Comparison of ENCODE assay signal across 23 cellular contexts in the genomic region with DNA sequence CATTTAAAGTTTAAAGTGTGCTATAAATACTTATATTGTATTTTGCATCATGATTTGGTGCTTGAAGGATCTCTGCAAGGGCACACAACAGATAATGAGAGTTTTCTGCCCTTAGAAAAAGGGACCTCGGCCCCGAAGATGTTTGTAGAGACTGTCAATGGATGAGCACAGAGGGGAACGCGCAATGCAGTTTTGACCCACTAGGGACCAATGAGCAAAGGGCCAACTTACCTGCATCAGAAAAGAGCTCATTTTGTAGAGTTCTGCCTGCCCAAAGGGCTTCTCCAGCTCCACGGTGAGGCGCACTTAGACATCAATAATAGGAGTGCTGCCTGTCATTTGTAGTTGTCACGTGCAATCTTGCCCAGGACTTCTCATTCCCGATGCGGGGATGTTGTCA.
A peak's percentile ranks its signal among the peaks of the same experiment; 100 is the strongest.
DNase-seq lines count a peak whose midpoint lies in the region; ATAC-seq and TF ChIP-seq lines count a peak whose summit lies in the region.
"Had no signal": no experiment of that assay in that cellular context is flagged by ENCODE, and none has a peak within 500 bp of the region (broad histone marks: within the 10 kb centered on the region; RNA-seq: fewer than 3 reads in every experiment).

No MANE protein-coding gene starts in this region.

- TF ChIP-seq CTCF in GM12864 (IDR thresholded peaks at IDR 0.05; ENCODE audit: low read depth, low read length, missing control alignments) = peak; percentile 40
- no peak for TF ChIP-seq CTCF in WTC11 (IDR thresholded peaks at IDR 0.05)

- no peak overlapping the region for H3K23ac ChIP-seq in mesendoderm (ENCODE audit: low read length)

- POLR2A ChIA-PET in WTC11 (lab: Charles Lee) = no interaction called here

- CTCF ChIA-PET in WTC11 (lab: Charles Lee) = interaction anchor here (0.7 to 1.4 kb wide), 12 partner anchors 9 to 203 kb away, joined by 3 to 5 read pairs (median 3); a partner anchor contains a TSS

- H3K36me3 Mint-ChIP-seq in WTC11 = 0 out of 2 replicates have a peak, but pooled peaks cover 2% of the 10 kb centered on the region
- H3K36me3 Mint-ChIP-seq: natural killer cell had no signal

- H3K4me3 Mint-ChIP-seq in WTC11 = no peak overlapping the region
- H3K4me3 Mint-ChIP-seq: activated CD4-positive, alpha-beta T cell treated with anti-CD3 and anti-CD28 coated beads, Interleukin-2, amount 10 ng/mL, durations not matched to agents 24 days and 14 days; central memory CD8-positive, alpha-beta T cell; natural killer cell; stimulated activated naive CD8-positive, alpha-beta T cell treated with anti-CD3 and anti-CD28 coated beads, Interleukin-15, amount 100 ng/mL, for 72 hours; T-helper 1 cell treated with Interleukin-12 subunit alpha and Interleukin-12 subunit beta and Interleukin-4 antibody, amounts not matched to agents 30 μg/mL and 1 μg/mL, for 36 hours had no signal

- H2BK120ac ChIP-seq in mesendoderm (ENCODE audit: low read depth, low read length) = no peak overlapping the region

- H3K4ac ChIP-seq in mesendoderm (ENCODE audit: low read depth, low read length) = no peak overlapping the region

- peaks cover 11% of the 10 kb centered on the region for H3K4me1 Mint-ChIP-seq in WTC11

- no peaks in the 10 kb centered on the region for H3K79me1 ChIP-seq in mesendoderm (ENCODE audit: low read length)

- H2BK15ac ChIP-seq in mesendoderm (replicated peaks; ENCODE audit: low read depth) = no peak overlapping the region

- DNase-seq in GM12864 (ENCODE audit: low read depth) (no peak), H7 (peak; percentile 26), WTC11 (ENCODE audit: low spot score) (no peak), mesendoderm (peak; percentile 24), NCI-H2081 (lab: John Stamatoyannopoulos, UW) (no peak), cortex of kidney (lab: John Stamatoyannopoulos, UW) (no peak)
- no peak for DNase-seq in effector memory CD4-positive, alpha-beta T cell
- DNase-seq: activated CD4-positive, alpha-beta T cell treated with anti-CD3 and anti-CD28 coated beads, Interleukin-2, amount 10 ng/mL, durations not matched to agents 24 days and 14 days; activated naive CD4-positive, alpha-beta T cell; activated T-cell treated with anti-CD3 and anti-CD28 coated beads, Interleukin-2, amount 50 U/mL, for 48 hours; dermis blood vessel endothelial cell; natural killer cell; NCI-H1694; NCI-H2227 treated with DMSO at 0.1 percent for 48 hours; retina; small intestine; stimulated activated naive CD8-positive, alpha-beta T cell treated with anti-CD3 and anti-CD28 coated beads, Interleukin-15, amount 100 ng/mL, for 72 hours had no signal

- H2AK5ac ChIP-seq in mesendoderm (ENCODE audit: low read length) = no peak overlapping the region

- H3K36me3 ChIP-seq in H7 (replicated peaks; ENCODE audit: control insufficient read depth, insufficient read depth, low read length) = no peaks in the 10 kb centered on the region
- H3K36me3 ChIP-seq in mesendoderm (ENCODE audit: control insufficient read depth, insufficient read depth, low read length) = no peaks in the 10 kb centered on the region
- H3K36me3 ChIP-seq in effector memory CD4-positive, alpha-beta T cell (ENCODE audit: control insufficient read depth, insufficient read depth, low read length) = no peaks in the 10 kb centered on the region

- no CpG with 5 or more reads among the region's 9 CpGs for WGBS in mesendoderm (ENCODE audit: extremely low coverage, insufficient coverage, low lambda C conversion rate)

- H3K18ac ChIP-seq in mesendoderm (ENCODE audit: low read length) = no peak overlapping the region

- no peak overlapping the region for H3K56ac ChIP-seq in mesendoderm (ENCODE audit: low read length)

- no peaks in the 10 kb centered on the region for H3K27me3 Mint-ChIP-seq in WTC11 (ENCODE audit: low read depth)
- H3K27me3 Mint-ChIP-seq: activated CD4-positive, alpha-beta T cell treated with anti-CD3 and anti-CD28 coated beads, Interleukin-2, amount 10 ng/mL, durations not matched to agents 24 days and 14 days; central memory CD8-positive, alpha-beta T cell; stimulated activated naive CD8-positive, alpha-beta T cell treated with anti-CD3 and anti-CD28 coated beads, Interleukin-15, amount 100 ng/mL, for 72 hours had no signal

- ATAC-seq in WTC11 = peak; percentile 71
- no peak for ATAC-seq in HG03039 (IDR thresholded peaks at IDR 0.05; ENCODE audit: unreplicated experiment)
- ATAC-seq: gastroesophageal sphincter; natural killer cell; stimulated activated naive CD8-positive, alpha-beta T cell treated with anti-CD3 and anti-CD28 coated beads, Interleukin-15, amount 100 ng/mL, for 72 hours had no signal

- H3K4me3 ChIP-seq in GM12864 (ENCODE audit: low read depth, low read length) (no peak overlapping the region), H7 (ENCODE audit: insufficient read depth, low read depth, low read length) (no peak overlapping the region), mesendoderm (ENCODE audit: low read length) (no peak overlapping the region)
- no peak overlapping the region for H3K4me3 ChIP-seq in effector memory CD4-positive, alpha-beta T cell (ENCODE audit: insufficient read depth, low read depth, low read length, poor library complexity, severe bottlenecking)
- H3K4me3 ChIP-seq: gastroesophageal sphincter had no signal

- H3K9ac ChIP-seq in mesendoderm (ENCODE audit: low read length) = no peak overlapping the region
- H3K9ac ChIP-seq: KMS-11 had no signal

- no peak overlapping the region for H2BK5ac ChIP-seq in mesendoderm (ENCODE audit: low read length)

- H3K27me3 ChIP-seq in H7 (ENCODE audit: control insufficient read depth, insufficient read depth, low read length) (no peaks in the 10 kb centered on the region), mesendoderm (ENCODE audit: insufficient read depth, low read length, poor library complexity) (no peaks in the 10 kb centered on the region)
- no peaks in the 10 kb centered on the region for H3K27me3 ChIP-seq in effector memory CD4-positive, alpha-beta T cell (replicated peaks; ENCODE audit: control insufficient read depth, insufficient read depth, low read length, poor library complexity, severe bottlenecking)
- H3K27me3 ChIP-seq: gastroesophageal sphincter had no signal

- H3K27ac Mint-ChIP-seq in WTC11 = no peak overlapping the region
- H3K27ac Mint-ChIP-seq: activated CD4-positive, alpha-beta T cell treated with anti-CD3 and anti-CD28 coated beads, Interleukin-2, amount 10 ng/mL, durations not matched to agents 24 days and 14 days; natural killer cell; stimulated activated naive CD8-positive, alpha-beta T cell treated with anti-CD3 and anti-CD28 coated beads, Interleukin-15, amount 100 ng/mL, for 72 hours; T-helper 1 cell treated with Interleukin-12 subunit alpha and Interleukin-12 subunit beta and Interleukin-4 antibody, amounts not matched to agents 30 μg/mL and 1 μg/mL, for 36 hours had no signal

- H3K9me3 Mint-ChIP-seq in WTC11 = no peaks in the 10 kb centered on the region; the same call in 1 of the 2 replicates
- H3K9me3 Mint-ChIP-seq: central memory CD8-positive, alpha-beta T cell; natural killer cell had no signal

- no peak overlapping the region for H3K4me2 ChIP-seq in mesendoderm (ENCODE audit: low read length)
- H3K4me2 ChIP-seq: KMS-11 had no signal

- H3K27ac ChIP-seq in mesendoderm (ENCODE audit: low read depth, low read length) = no peak overlapping the region
- no peak overlapping the region for H3K27ac ChIP-seq in effector memory CD4-positive, alpha-beta T cell (ENCODE audit: insufficient read depth, low read length, poor library complexity, severe bottlenecking)
- H3K27ac ChIP-seq: gastroesophageal sphincter, KMS-11, RWPE1 had no signal

- no peak overlapping the region for H4K5ac ChIP-seq in mesendoderm (ENCODE audit: low read length)

- H4K8ac ChIP-seq in mesendoderm (ENCODE audit: low read depth, low read length) = no peak overlapping the region

- H3K79me2 ChIP-seq in mesendoderm (ENCODE audit: control insufficient read depth, insufficient read depth, low read length) = no peaks in the 10 kb centered on the region

- no peaks in the 10 kb centered on the region for H3K9me3 ChIP-seq in effector memory CD4-positive, alpha-beta T cell (ENCODE audit: control insufficient read depth, low read length)
- H3K9me3 ChIP-seq: gastroesophageal sphincter had no signal

- H3K4me1 ChIP-seq in mesendoderm (ENCODE audit: control insufficient read depth, low read depth, low read length) = peaks cover 5% of the 10 kb centered on the region
- peaks cover 10% of the 10 kb centered on the region for H3K4me1 ChIP-seq in effector memory CD4-positive, alpha-beta T cell (ENCODE audit: control insufficient read depth, insufficient read depth, low read length, poor library complexity, severe bottlenecking)
- H3K4me1 ChIP-seq: gastroesophageal sphincter had no signal

TF ChIP-seq in WTC11, 78 proteins besides CTCF, POLR2A, EP300 and RAD21 (continues in another document):
- TF ChIP-seq, protein P1, sequence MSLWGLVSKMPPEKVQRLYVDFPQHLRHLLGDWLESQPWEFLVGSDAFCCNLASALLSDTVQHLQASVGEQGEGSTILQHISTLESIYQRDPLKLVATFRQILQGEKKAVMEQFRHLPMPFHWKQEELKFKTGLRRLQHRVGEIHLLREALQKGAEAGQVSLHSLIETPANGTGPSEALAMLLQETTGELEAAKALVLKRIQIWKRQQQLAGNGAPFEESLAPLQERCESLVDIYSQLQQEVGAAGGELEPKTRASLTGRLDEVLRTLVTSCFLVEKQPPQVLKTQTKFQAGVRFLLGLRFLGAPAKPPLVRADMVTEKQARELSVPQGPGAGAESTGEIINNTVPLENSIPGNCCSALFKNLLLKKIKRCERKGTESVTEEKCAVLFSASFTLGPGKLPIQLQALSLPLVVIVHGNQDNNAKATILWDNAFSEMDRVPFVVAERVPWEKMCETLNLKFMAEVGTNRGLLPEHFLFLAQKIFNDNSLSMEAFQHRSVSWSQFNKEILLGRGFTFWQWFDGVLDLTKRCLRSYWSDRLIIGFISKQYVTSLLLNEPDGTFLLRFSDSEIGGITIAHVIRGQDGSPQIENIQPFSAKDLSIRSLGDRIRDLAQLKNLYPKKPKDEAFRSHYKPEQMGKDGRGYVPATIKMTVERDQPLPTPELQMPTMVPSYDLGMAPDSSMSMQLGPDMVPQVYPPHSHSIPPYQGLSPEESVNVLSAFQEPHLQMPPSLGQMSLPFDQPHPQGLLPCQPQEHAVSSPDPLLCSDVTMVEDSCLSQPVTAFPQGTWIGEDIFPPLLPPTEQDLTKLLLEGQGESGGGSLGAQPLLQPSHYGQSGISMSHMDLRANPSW (CRISPR knock-in tag; conservative IDR thresholded peaks at IDR 0.05; ENCODE audit: low read depth) = no peak
- no peak for TF ChIP-seq NFE2L1 (CRISPR knock-in tag; IDR thresholded peaks at IDR 0.05)
- no peak for TF ChIP-seq IRF2 (CRISPR knock-in tag; IDR thresholded peaks at IDR 0.05; ENCODE audit: borderline replicate concordance, low read depth)
- no peak for TF ChIP-seq NFATC4 (CRISPR knock-in tag; IDR thresholded peaks at IDR 0.05)

Comparison
In these comparisons a context has a peak if more than half of its experiments do, and no peak if none do; other contexts are left out.
1. DNase-seq: peak in H7 (single experiment) and mesendoderm (single experiment); none in GM12864 (single experiment), WTC11 (single experiment), NCI-H2081 (0 of 2), effector memory CD4-positive, alpha-beta T cell (0 of 3) and cortex of kidney (single experiment).